ENCODE assay signal across 17 cellular contexts in genomic region chr6:63661769-63662168, GRCh38. TPM values are rescaled to one million over a fixed set of nuclear protein-coding genes. Genes with fewer than 3 reads are reported as not detected.
DNase-seq lines count a peak whose midpoint lies in the region; TF ChIP-seq lines count a peak whose summit lies in the region.
"Had no signal": no experiment of that assay in that cellular context is flagged by ENCODE, and none has a peak within 500 bp of the region (broad histone marks: within the 10 kb centered on the region; RNA-seq: fewer than 3 reads in every experiment).

No MANE protein-coding gene starts in this region.

- no peak overlapping the region for H3K4me3 Mint-ChIP-seq in activated naive CD4-positive, alpha-beta T cell treated with anti-CD3 and anti-CD28 coated beads, Interleukin-2, amount 10 ng/mL, durations not matched to agents 7 days and 5 days
- H3K4me3 Mint-ChIP-seq in neural crest cell: no peak overlapping the region
- H3K4me3 Mint-ChIP-seq: CD8-positive, alpha-beta memory T cell had no signal

- H3K27me3 ChIP-seq in tibial artery: no peaks in the 10 kb centered on the region
- H3K27me3 ChIP-seq: BLaER1 treated with 17β-estradiol and CSF1 and Interleukin-3, amounts not matched to agents 10 nM and 100 nM had no signal

- H3K4me1 Mint-ChIP-seq in activated naive CD4-positive, alpha-beta T cell treated with anti-CD3 and anti-CD28 coated beads, Interleukin-2, amount 10 ng/mL, durations not matched to agents 7 days and 5 days: peaks cover 6% of the 10 kb centered on the region
- H3K4me1 Mint-ChIP-seq in neural crest cell: peaks cover 12% of the 10 kb centered on the region

- no peak for DNase-seq in activated naive CD4-positive, alpha-beta T cell treated with anti-CD3 and anti-CD28 coated beads, Interleukin-2, amount 10 ng/mL, durations not matched to agents 7 days and 5 days
- no peak for DNase-seq in activated naive CD4-positive, alpha-beta T cell treated with Interleukin-2 at 50 U/mL for 16 hours
- DNase-seq in neural crest cell (ENCODE audit: low read depth, low spot score) (no peak), SW 1271 (lab: John Stamatoyannopoulos, UW) (no peak), GM13976 (ENCODE audit: low spot score) (no peak), tibial artery (no peak)
- DNase-seq: 8988T; CD8-positive, alpha-beta memory T cell; COR-L47; DMS 273 treated with DMSO at 0.1 percent for 48 hours; DMS53; DND-41; GM23248 had no signal

- in situ Hi-C loops in GM13976 (cut with MboI; ENCODE audit: low sequenced_read_pairs, unreplicated experiment): no loop called here

- intact Hi-C loops in tibial artery (cut with DNase I; ENCODE audit: low total_unique reads): no loop called here

- CTCF ChIA-PET in activated naive CD4-positive, alpha-beta T cell treated with anti-CD3 and anti-CD28 coated beads, Interleukin-2, amount 10 ng/mL, durations not matched to agents 7 days and 5 days (lab: Charles Lee): no interaction called here
- CTCF ChIA-PET in HEK293 (lab: Yijun Ruan, JAX): no interaction called here

- H3K27ac Mint-ChIP-seq in activated naive CD4-positive, alpha-beta T cell treated with anti-CD3 and anti-CD28 coated beads, Interleukin-2, amount 10 ng/mL, durations not matched to agents 7 days and 5 days: peak overlapping the region; percentile 14
- H3K27ac Mint-ChIP-seq in neural crest cell (ENCODE audit: unreplicated experiment): peak overlapping the region; percentile 60

- peaks cover 6% of the 10 kb centered on the region for H3K36me3 Mint-ChIP-seq in activated naive CD4-positive, alpha-beta T cell treated with anti-CD3 and anti-CD28 coated beads, Interleukin-2, amount 10 ng/mL, durations not matched to agents 7 days and 5 days
- no peaks in the 10 kb centered on the region for H3K36me3 Mint-ChIP-seq in neural crest cell (ENCODE audit: low read depth)

- H3K4me1 ChIP-seq in HEK293 (ENCODE audit: control insufficient read depth, insufficient read depth, low read length) (peaks cover 3% of the 10 kb centered on the region), tibial artery (peaks cover 0 to 42% (median 12%) of the 10 kb centered on the region in 4 donors)
- H3K4me1 ChIP-seq: HAP-1 had no signal

- H3K9me3 ChIP-seq in HEK293 (ENCODE audit: control insufficient read depth, insufficient read depth, low read depth, low read length) (no peaks in the 10 kb centered on the region), tibial artery (no peaks in the 10 kb centered on the region)
- H3K9me3 ChIP-seq: HAP-1 had no signal

- H3K4me3 ChIP-seq in HEK293 (ENCODE audit: low read depth, low read length): no peak overlapping the region
- no peak overlapping the region for H3K4me3 ChIP-seq in tibial artery
- H3K4me3 ChIP-seq: BLaER1 treated with 17β-estradiol and CSF1 and Interleukin-3, amounts not matched to agents 10 nM and 100 nM; GM23248; HAP-1 had no signal

- H3K36me3 ChIP-seq in HEK293 (ENCODE audit: control insufficient read depth in 2 of 2, insufficient read depth in 1 of 2, low read length in 2 of 2) (no peaks in the 10 kb centered on the region), tibial artery (no peaks in the 10 kb centered on the region)
- H3K36me3 ChIP-seq: HAP-1 had no signal

- no peaks in the 10 kb centered on the region for H3K27me3 Mint-ChIP-seq in activated naive CD4-positive, alpha-beta T cell treated with anti-CD3 and anti-CD28 coated beads, Interleukin-2, amount 10 ng/mL, durations not matched to agents 7 days and 5 days
- H3K27me3 Mint-ChIP-seq in neural crest cell (ENCODE audit: low read depth): no peaks in the 10 kb centered on the region
- H3K27me3 Mint-ChIP-seq: CD8-positive, alpha-beta memory T cell had no signal

- no peak overlapping the region for H3K27ac ChIP-seq in HEK293 (ENCODE audit: extremely low read depth, low read depth, low read length)
- H3K27ac ChIP-seq in tibial artery: no peak overlapping the region
- H3K27ac ChIP-seq: BLaER1 treated with 17β-estradiol and CSF1 and Interleukin-3, amounts not matched to agents 10 nM and 100 nM; GM23248; HL-60 had no signal

- H3K9me3 Mint-ChIP-seq in activated naive CD4-positive, alpha-beta T cell treated with anti-CD3 and anti-CD28 coated beads, Interleukin-2, amount 10 ng/mL, durations not matched to agents 7 days and 5 days: no peaks in the 10 kb centered on the region
- no peaks in the 10 kb centered on the region for H3K9me3 Mint-ChIP-seq in neural crest cell
- H3K9me3 Mint-ChIP-seq: CD8-positive, alpha-beta memory T cell had no signal

- POLR2A ChIA-PET in HEK293 (lab: Yijun Ruan, JAX): no interaction called here

- TF ChIP-seq CTCF in HEK293 (tag by site-specific recombination; IDR thresholded peaks at IDR 0.05): no peak
- no peak for TF ChIP-seq CTCF in neural crest cell (conservative IDR thresholded peaks at IDR 0.05)
- TF ChIP-seq CTCF in GM13976 (IDR thresholded peaks at IDR 0.05; ENCODE audit: borderline replicate concordance, control extremely low read depth, extremely low read depth, insufficient read depth, missing control alignments): no peak
- TF ChIP-seq CTCF in tibial artery (IDR thresholded peaks at IDR 0.05): no peak

TF ChIP-seq in HEK293, 187 proteins besides CTCF, POLR2A, EP300 and RAD21:
- TF ChIP-seq ZNF248 (tag by site-specific recombination; IDR thresholded peaks at IDR 0.05) (no peak), ZNF398 (tag by site-specific recombination; IDR thresholded peaks at IDR 0.05) (no peak), SCRT2 (tag by site-specific recombination; IDR thresholded peaks at IDR 0.05) (peak; percentile 67), ZBTB10 (tag by site-specific recombination; IDR thresholded peaks at IDR 0.05) (no peak), ZBTB20 (tag by site-specific recombination; IDR thresholded peaks at IDR 0.05) (no peak)

RNA-seq across cellular contexts. Expression of gene PHF3, which starts 26.2 kb away (rescaled TPM):
- 46.2 and 48.1 TPM in 2 replicates for total RNA-seq in neural crest cell
